Comparison of ENCODE assay signal across 16 cellular contexts in genomic region chr7:28768577-28769147, GRCh38.
A peak's percentile ranks its signal among the peaks of the same experiment; 100 is the strongest.
DNase-seq lines count a peak whose midpoint lies in the region; ATAC-seq and TF ChIP-seq lines count a peak whose summit lies in the region.
"Had no signal": no experiment of that assay in that cellular context is flagged by ENCODE, and none has a peak within 500 bp of the region (broad histone marks: within the 10 kb centered on the region; RNA-seq: fewer than 3 reads in every experiment).

No MANE protein-coding gene starts in this region.

- H3K4me2 ChIP-seq in PC-3 (ENCODE audit: low read length) (no peak overlapping the region), osteoblast (ENCODE audit: insufficient read depth, low read length) (peak overlapping the region; percentile 26)

- no peaks in the 10 kb centered on the region for H3K9me3 ChIP-seq in PC-3 (ENCODE audit: low read length)
- H3K9me3 ChIP-seq in osteoblast (ENCODE audit: low read depth, low read length) = no peaks in the 10 kb centered on the region
- H3K9me3 ChIP-seq in transverse colon = no peaks in the 10 kb centered on the region
- H3K9me3 ChIP-seq: esophagus squamous epithelium had no signal

- no peaks in the 10 kb centered on the region for H3K27me3 ChIP-seq in PC-3 (ENCODE audit: low read length)
- no peaks in the 10 kb centered on the region for H3K27me3 ChIP-seq in osteoblast (ENCODE audit: insufficient read depth, low read length)
- no peaks in the 10 kb centered on the region for H3K27me3 ChIP-seq in transverse colon
- H3K27me3 ChIP-seq: esophagus squamous epithelium had no signal

- no peak for TF ChIP-seq EP300 in transverse colon (IDR thresholded peaks at IDR 0.05; ENCODE audit: low read depth)

- H3F3A ChIP-seq in PC-3 (ENCODE audit: low read length, unreplicated experiment) = no peaks in the 10 kb centered on the region

- no peaks in the 10 kb centered on the region for H3K79me2 ChIP-seq in PC-3 (ENCODE audit: low read length)
- H3K79me2 ChIP-seq in osteoblast (ENCODE audit: insufficient read depth, low read length) = no peaks in the 10 kb centered on the region

- no peak overlapping the region for H3K4me3 ChIP-seq in PC-3 (ENCODE audit: low read length)
- H3K4me3 ChIP-seq in choroid plexus epithelial cell (ENCODE audit: low read depth, low read length) = no peak overlapping the region
- H3K4me3 ChIP-seq in osteoblast (ENCODE audit: insufficient read depth, low read length) = no peak overlapping the region
- no peak overlapping the region for H3K4me3 ChIP-seq in transverse colon
- H3K4me3 ChIP-seq: esophagus squamous epithelium had no signal

- in situ Hi-C loops in transverse colon (cut with MboI; ENCODE audit: low pct_ligation_motif_present in 1 of 4, low pct_unique_long_range_greater_than_20kb in 1 of 4, low sequenced_read_pairs in 3 of 4) = no loop called here

- no peaks in the 10 kb centered on the region for H3K36me3 ChIP-seq in PC-3 (ENCODE audit: low read depth, low read length)
- no peaks in the 10 kb centered on the region for H3K36me3 ChIP-seq in osteoblast (ENCODE audit: insufficient read depth, low read length)
- H3K36me3 ChIP-seq in transverse colon = no peaks in the 10 kb centered on the region
- H3K36me3 ChIP-seq: esophagus squamous epithelium had no signal

- no peak for TF ChIP-seq CTCF in PC-3 (conservative IDR thresholded peaks at IDR 0.05; ENCODE audit: low read depth, low read length)
- no peak for TF ChIP-seq CTCF in choroid plexus epithelial cell (conservative IDR thresholded peaks at IDR 0.05; ENCODE audit: low read depth, low read length)
- TF ChIP-seq CTCF in osteoblast (IDR thresholded peaks at IDR 0.05; ENCODE audit: extremely low read depth, low read depth, low read length) = no peak
- TF ChIP-seq CTCF in transverse colon (IDR thresholded peaks at IDR 0.05) = no peak

- intact Hi-C loops in PC-3 (cut with micrococcal nuclease) (no loop called here), transverse colon (cut with DNase I; ENCODE audit: low total_unique reads) (no loop called here), cardiac septum (cut with DNase I) (no loop called here)

- no peak overlapping the region for H3K9ac ChIP-seq in PC-3 (ENCODE audit: low read length)

- peak; percentile 58 for DNase-seq in DMS 273 (lab: John Stamatoyannopoulos, UW; ENCODE audit: unreplicated experiment)
- no peak for DNase-seq in DMS 273 treated with DMSO at 0.1 percent for 48 hours (lab: John Stamatoyannopoulos, UW)
- peak; percentile 41 for DNase-seq in PC-3
- peak; percentile 73 for DNase-seq in choroid plexus epithelial cell (ENCODE audit: low read depth)
- DNase-seq in osteoblast (ENCODE audit: insufficient read length, low spot score, missing footprints) = peak; percentile 83
- DNase-seq in transverse colon = no peak
- DNase-seq in cardiac septum (ENCODE audit: low spot score) = no peak
- DNase-seq in hepatic stellate cell (ENCODE audit: low spot score) = no peak
- DNase-seq: activated CD4-positive, alpha-beta memory T cell treated with anti-CD3 and anti-CD28 coated beads for 36 hours; CD4-positive, alpha-beta T cell; esophagus squamous epithelium; NCI-H1930; nephron progenitor cell; retina; SHP77 had no signal

- no peaks in the 10 kb centered on the region for H4K20me1 ChIP-seq in PC-3 (ENCODE audit: low read length)
- no peaks in the 10 kb centered on the region for H4K20me1 ChIP-seq in osteoblast (ENCODE audit: insufficient read depth, low read length)

- H2AFZ ChIP-seq in PC-3 (ENCODE audit: low read length) (no peak overlapping the region), osteoblast (ENCODE audit: low read length) (no peak overlapping the region)

- POLR2A ChIA-PET in PC-3 (lab: Charles Lee; ENCODE audit: unreplicated experiment) = no interaction called here

- H3K4me1 ChIP-seq in PC-3 (ENCODE audit: insufficient read depth, low read length) (no peaks in the 10 kb centered on the region), osteoblast (ENCODE audit: insufficient read depth, low read length) (peaks cover 30% of the 10 kb centered on the region), transverse colon (peaks cover 0 to 18% (median 1%) of the 10 kb centered on the region in 4 donors)

- WGBS in transverse colon (ENCODE audit: low coverage in 1 of 2), 2 donors = 63 to 71% methylated on average over 1 of the region's 1 CpG

- TF ChIP-seq POLR2A in transverse colon (IDR thresholded peaks at IDR 0.05) = no peak

- CTCF ChIA-PET in PC-3 (lab: Charles Lee) = no interaction called here

- H3K27ac ChIP-seq in PC-3 (ENCODE audit: low read length) (no peak overlapping the region), osteoblast (ENCODE audit: low read depth, low read length) (peak overlapping the region; percentile 30), transverse colon (no peak overlapping the region)
- H3K27ac ChIP-seq: 22Rv1, esophagus squamous epithelium had no signal

- ATAC-seq in PC-3 = no peak

- no peaks in the 10 kb centered on the region for H3K9me2 ChIP-seq in PC-3 (replicated peaks; ENCODE audit: low read length)

- no TSS peak for BruUV-seq in PC-3 (replicated peaks; lab: Mats Ljungman, UMichigan)

Comparison
In these comparisons a context has a peak if more than half of its experiments do, and no peak if none do; other contexts are left out.
1. DNase-seq: peak in DMS 273 (single experiment), PC-3 (single experiment), choroid plexus epithelial cell (single experiment) and osteoblast (single experiment); none in DMS 273 treated with DMSO at 0.1 percent for 48 hours (single experiment), transverse colon (single experiment), cardiac septum (single experiment) and hepatic stellate cell (single experiment).